In the genomic region with DNA sequence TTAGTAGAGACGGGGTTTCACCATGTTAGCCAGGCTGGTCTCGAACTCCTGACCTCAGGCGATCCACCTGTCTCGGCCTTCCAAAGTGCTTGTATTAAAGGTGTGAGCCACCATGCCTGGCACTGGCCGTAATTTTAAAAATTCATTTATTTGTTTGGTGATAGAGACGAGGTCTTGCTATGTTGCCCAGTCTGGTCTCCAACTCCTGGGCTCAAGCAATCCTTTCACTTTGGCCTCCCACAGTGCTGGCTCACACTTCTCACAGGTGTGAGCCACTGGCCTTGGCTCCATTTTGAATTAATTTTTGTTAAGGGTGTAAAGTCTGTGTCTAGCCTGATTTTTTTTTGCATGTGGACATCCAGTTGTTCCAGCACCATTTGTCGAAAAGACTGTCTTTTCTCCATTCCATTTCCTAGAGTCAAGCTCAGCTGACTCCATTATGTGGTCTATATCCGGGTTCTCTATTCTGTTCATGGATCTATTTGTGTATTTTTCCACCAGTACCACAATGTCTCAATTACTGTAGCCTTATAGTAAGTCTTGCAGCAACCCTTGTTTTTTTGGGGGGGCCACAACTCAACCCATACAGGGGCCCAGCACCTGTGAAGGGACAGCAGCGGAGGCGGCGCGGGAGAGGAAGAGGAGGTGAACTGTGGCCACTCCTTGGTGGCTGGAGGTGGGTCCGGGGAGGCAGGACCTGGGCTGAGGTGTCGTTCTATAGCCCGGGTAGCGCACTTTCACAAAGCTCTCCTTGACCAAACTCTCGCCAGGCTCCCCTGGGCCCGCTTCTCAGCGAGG, we compare ENCODE assay signal across 7 cellular contexts. TPM values are rescaled to one million over a fixed set of nuclear protein-coding genes. Genes with fewer than 3 reads are reported as not detected.
DNase-seq lines count a peak whose midpoint lies in the region; ATAC-seq, FAIRE-seq and TF ChIP-seq lines count a peak whose summit lies in the region.

No MANE protein-coding gene starts in this region.

- peak overlapping the region; percentile 93 for H3K4me2 ChIP-seq in keratinocyte (ENCODE audit: control insufficient read depth, extremely low read depth, insufficient read depth, low read depth, low read length)

- no peaks in the 10 kb centered on the region for H3K9me3 Mint-ChIP-seq in activated T-helper 17 cell treated with anti-CD3 and anti-CD28 coated beads, Interleukin-2, amount 50 U/mL, for 72 hours

- no peak for DNase-seq in keratinocyte (ENCODE audit: low read depth, low spot score)
- no peak for DNase-seq in DMS153 (lab: John Stamatoyannopoulos, UW)
- DNase-seq in NOMO-1 (lab: John Stamatoyannopoulos, UW; ENCODE audit: unreplicated experiment in 2 of 2): no peak

- H3K27ac Mint-ChIP-seq in activated T-helper 17 cell treated with anti-CD3 and anti-CD28 coated beads, Interleukin-2, amount 50 U/mL, for 72 hours: peak overlapping the region; percentile 81

- H3K27ac ChIP-seq in keratinocyte (ENCODE audit: control insufficient read depth, insufficient read depth, low read length) (peak overlapping the region; percentile 86), thymus (ENCODE audit: low read depth) (peak overlapping the region; percentile 99)

- peak; percentile 7 for ATAC-seq in GM18909 (IDR thresholded peaks at IDR 0.05; ENCODE audit: poor library complexity, unreplicated experiment)
- ATAC-seq in HG02973 (IDR thresholded peaks at IDR 0.05; ENCODE audit: unreplicated experiment): peak; percentile 3
- peak; percentile 0 for ATAC-seq in activated T-helper 17 cell treated with anti-CD3 and anti-CD28 coated beads, Interleukin-2, amount 50 U/mL, for 72 hours (replicated peaks)

- no peaks in the 10 kb centered on the region for H3K9me1 ChIP-seq in keratinocyte (ENCODE audit: control insufficient read depth, extremely low read depth, insufficient read depth, low read length)

- H3K9ac ChIP-seq in keratinocyte (ENCODE audit: control insufficient read depth, extremely low read depth, insufficient read depth, low read length): peak overlapping the region; percentile 86

- peaks cover 29% of the 10 kb centered on the region for H3K79me2 ChIP-seq in keratinocyte (ENCODE audit: control insufficient read depth, insufficient read depth, low read length)

- H3K4me1 ChIP-seq in keratinocyte (ENCODE audit: control insufficient read depth, extremely low read depth, insufficient read depth, low read length) (peaks cover 28% of the 10 kb centered on the region), thymus (ENCODE audit: control insufficient read depth, insufficient read depth, low read length) (peaks cover 37% of the 10 kb centered on the region)

- WGBS in thymus: 54% methylated on average over 19 of the region's 19 CpGs

- H3K9me3 ChIP-seq in keratinocyte (ENCODE audit: control insufficient read depth, low read depth, low read length) (no peaks in the 10 kb centered on the region), thymus (ENCODE audit: control insufficient read depth) (no peaks in the 10 kb centered on the region)

- peaks cover 26% of the 10 kb centered on the region for H3K4me1 Mint-ChIP-seq in activated T-helper 17 cell treated with anti-CD3 and anti-CD28 coated beads, Interleukin-2, amount 50 U/mL, for 72 hours

- FAIRE-seq in keratinocyte (lab: Jason Lieb, UNC): no peak

- peak overlapping the region; percentile 90 for H2AFZ ChIP-seq in keratinocyte (ENCODE audit: control insufficient read depth, low read length)

- no peaks in the 10 kb centered on the region for H3K27me3 Mint-ChIP-seq in activated T-helper 17 cell treated with anti-CD3 and anti-CD28 coated beads, Interleukin-2, amount 50 U/mL, for 72 hours

- H3K27me3 ChIP-seq in keratinocyte (ENCODE audit: control insufficient read depth, extremely low read depth, insufficient read depth, low read length) (peaks cover 4% of the 10 kb centered on the region), thymus (ENCODE audit: control insufficient read depth, insufficient read depth) (no peaks in the 10 kb centered on the region)

- no peaks in the 10 kb centered on the region for H4K20me1 ChIP-seq in keratinocyte (ENCODE audit: control insufficient read depth, extremely low read depth, insufficient read depth, low read length)

- H3K36me3 ChIP-seq in keratinocyte (ENCODE audit: control insufficient read depth in 2 of 2, extremely low read depth in 1 of 2, insufficient read depth in 2 of 2, low read length in 2 of 2): no peaks in the 10 kb centered on the region
- no peaks in the 10 kb centered on the region for H3K36me3 ChIP-seq in thymus (ENCODE audit: control insufficient read depth, insufficient read depth)

- H3K4me3 ChIP-seq in keratinocyte (ENCODE audit: control insufficient read depth in 2 of 3, extremely low read depth in 1 of 3, insufficient read depth in 2 of 3, low read depth in 1 of 3, low read length in 3 of 3): peak overlapping the region; percentile 66 to 75 (median 72)
- peak overlapping the region; percentile 97 for H3K4me3 ChIP-seq in thymus (ENCODE audit: low read length)

- no peak for TF ChIP-seq CTCF in keratinocyte (optimal IDR thresholded peaks at IDR 0.05 in 1 of 3, IDR thresholded peaks at IDR 0.05 in 1 of 3, conservative IDR thresholded peaks at IDR 0.05 in 1 of 3; ENCODE audit: extremely low read depth in 1 of 3, insufficient read depth in 2 of 3, low read length in 3 of 3)

- peak overlapping the region; percentile 85 for H3K4me3 Mint-ChIP-seq in activated T-helper 17 cell treated with anti-CD3 and anti-CD28 coated beads, Interleukin-2, amount 50 U/mL, for 72 hours

- peaks cover 12% of the 10 kb centered on the region for H3K36me3 Mint-ChIP-seq in activated T-helper 17 cell treated with anti-CD3 and anti-CD28 coated beads, Interleukin-2, amount 50 U/mL, for 72 hours (ENCODE audit: low read depth)

- dilution Hi-C loops in keratinocyte (cut with MboI; ENCODE audit: extremely low pct_ligation_motif_present, low sequenced_read_pairs): no loop called here

RNA-seq across cellular contexts. Expression of gene NSD2, which starts 1.5 kb away (rescaled TPM):
- total RNA-seq in activated T-helper 17 cell treated with anti-CD3 and anti-CD28 coated beads, Interleukin-2, amount 50 U/mL, for 72 hours: 100 to 1,000 TPM; 187 to 239 TPM
- polyA plus RNA-seq in keratinocyte: 4.2 to 25.9 TPM (median 22.6 TPM) in 3 replicates
- 7.7 TPM for polyA plus RNA-seq in keratinocyte (2011; ENCODE audit: low read depth)
- 8.3 and 11.0 TPM in 2 replicates for polyA plus RNA-seq in keratinocyte (2011; cell fraction: cytosol; rRNA removed)
- 17.0 and 17.9 TPM in 2 replicates for polyA plus RNA-seq in keratinocyte (2011; cell fraction: nucleus; rRNA removed)
- polyA plus RNA-seq in keratinocyte (2012; ENCODE audit: low replicate concordance): 6.0 and 27.5 TPM in 2 replicates
- polyA minus RNA-seq in keratinocyte: 14.8 to 64.9 TPM (median 37.3 TPM) in 3 replicates
- polyA minus RNA-seq in keratinocyte (2011; cell fraction: cytosol; rRNA and poly(A)+ RNA removed): 13.6 TPM
- polyA minus RNA-seq in keratinocyte (2011; cell fraction: nucleus; rRNA and poly(A)+ RNA removed): 10.3 and 16.2 TPM in 2 replicates
- polyA plus RNA-seq in thymus: 18.6 TPM

RNA-seq across cellular contexts. Expression of gene LETM1, which starts 13.8 kb away (rescaled TPM):
- 10 to 100 TPM; 21.3 to 71.0 TPM for total RNA-seq in activated T-helper 17 cell treated with anti-CD3 and anti-CD28 coated beads, Interleukin-2, amount 50 U/mL, for 72 hours
- polyA plus RNA-seq in keratinocyte: 23.4 to 37.7 TPM (median 25.6 TPM) in 3 replicates
- polyA plus RNA-seq in keratinocyte (2011; ENCODE audit: low read depth): 25.1 TPM
- polyA plus RNA-seq in keratinocyte (2011; cell fraction: cytosol; rRNA removed): 17.1 and 24.3 TPM in 2 replicates
- 88.6 TPM in 2 replicates for polyA plus RNA-seq in keratinocyte (2011; cell fraction: nucleus; rRNA removed)
- 27.2 and 50.9 TPM in 2 replicates for polyA plus RNA-seq in keratinocyte (2012; ENCODE audit: low replicate concordance)
- 50.8 to 82.7 TPM (median 68.3 TPM) in 3 replicates for polyA minus RNA-seq in keratinocyte
- polyA minus RNA-seq in keratinocyte (2011; cell fraction: cytosol; rRNA and poly(A)+ RNA removed): 134 TPM
- 103 and 113 TPM in 2 replicates for polyA minus RNA-seq in keratinocyte (2011; cell fraction: nucleus; rRNA and poly(A)+ RNA removed)
- 16.8 TPM for polyA plus RNA-seq in thymus
